In the genomic region with DNA sequence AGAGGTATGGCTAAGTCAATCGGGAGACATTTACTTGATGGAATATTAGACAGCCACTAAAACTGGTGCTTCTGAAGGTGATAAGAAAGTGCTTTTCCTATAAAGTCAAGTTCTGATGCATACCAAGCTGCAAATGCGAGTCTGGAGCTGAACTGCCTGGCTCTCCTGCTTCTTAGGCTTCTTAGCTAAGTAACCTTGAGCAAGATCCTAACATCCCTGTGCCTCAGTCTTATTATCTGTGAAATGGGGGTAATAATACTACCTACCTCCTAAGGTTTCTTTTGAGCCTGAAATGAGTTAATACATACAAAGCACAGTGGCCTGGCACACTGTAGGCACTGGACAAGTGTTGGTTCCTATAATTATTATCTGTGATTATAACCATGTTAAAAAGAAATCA, we compare ENCODE assay signal across 27 cellular contexts.
DNase-seq lines count a peak whose midpoint lies in the region; ATAC-seq, FAIRE-seq and TF ChIP-seq lines count a peak whose summit lies in the region.
"Had no signal": no experiment of that assay in that cellular context is flagged by ENCODE, and none has a peak within 500 bp of the region (broad histone marks: within the 10 kb centered on the region; RNA-seq: fewer than 3 reads in every experiment).

No MANE protein-coding gene starts in this region.

- H4K91ac ChIP-seq in H1 (replicated peaks; ENCODE audit: insufficient read length, low read length): no peak overlapping the region

- POLR2A ChIA-PET in HEK293 (lab: Yijun Ruan, JAX) (no interaction called here), Panc1 (lab: Charles Lee) (no interaction called here), H1 (lab: Charles Lee; ENCODE audit: partially characterized antibody) (interaction anchor here (1.6 kb wide), 1 partner anchor 9 kb away, joined by 3 read pairs; no protein-coding TSS in a partner anchor)

- in situ Hi-C loops in Panc1 (cut with HindIII; ENCODE audit: low pct_unique_long_range_greater_than_20kb, low sequenced_read_pairs): no loop called here

- H3K4ac ChIP-seq in H1 (replicated peaks; ENCODE audit: insufficient read length, low read depth, low read length): no peak overlapping the region

- BruUV-seq in Panc1 (replicated peaks; lab: Mats Ljungman, UMichigan): no TSS peak

- CTCF ChIA-PET in HEK293 (lab: Yijun Ruan, JAX): interaction anchor here (1.9 kb wide), 1 partner anchor 9 kb away, joined by 13 read pairs; no protein-coding TSS in a partner anchor
- CTCF ChIA-PET in Panc1 (lab: Charles Lee): interaction anchor here (0.7 kb wide), 1 partner anchor 107 kb away, joined by 3 read pairs; no protein-coding TSS in a partner anchor
- CTCF ChIA-PET in H1 (lab: Charles Lee; ENCODE audit: partially characterized antibody): interaction anchor here (1.2 to 5.7 kb wide), 6 partner anchors 7 to 76 kb away, joined by 3 to 45 read pairs (median 8); no protein-coding TSS in a partner anchor

- DNase-seq in H54 (ENCODE audit: insufficient read length, low spot score) (no peak), Panc1 (ENCODE audit: low read depth, low spot score) (no peak), H1 (ENCODE audit: low read depth in 1 of 2, low spot score in 2 of 2) (no peak), HuH-7 (ENCODE audit: low spot score) (no peak)
- DNase-seq in activated CD4-positive, alpha-beta T cell treated with anti-CD3 and anti-CD28 coated beads, Interleukin-2, amount 10 ng/mL, durations not matched to agents 24 days and 14 days: no peak
- DNase-seq: 8988T; ACHN; BE2C; CD4-positive, alpha-beta memory T cell; CD4-positive, CD25-positive, alpha-beta regulatory T cell; CD8-positive, alpha-beta memory T cell; COR-L47; DMS 273 treated with DMSO at 0.1 percent for 48 hours; DMS153; DMS53; DMS79; DND-41; EL; GDM1 had no signal

- WGBS in H1 (ENCODE audit: extremely low coverage in 1 of 2, insufficient coverage in 1 of 2, insufficient read length in 1 of 2, insufficient replicate concordance in 2 of 2, low coverage in 1 of 2, low lambda C conversion rate in 2 of 2, missing lambda C conversion rate in 1 of 2), 2 experiments: 77% methylated on average over 2 of the region's 2 CpGs; no CpG with 5 or more reads in 1 of the 2 experiments

- no peaks in the 10 kb centered on the region for H3K23me2 ChIP-seq in H1 (ENCODE audit: low read depth, low read length)

- peaks cover 5% of the 10 kb centered on the region; the same call in 1 of the 2 replicates for H3K4me1 ChIP-seq in HEK293 (ENCODE audit: control insufficient read depth, insufficient read depth, low read length)
- peaks cover 40% of the 10 kb centered on the region for H3K4me1 ChIP-seq in Panc1 (ENCODE audit: control insufficient read depth, insufficient read depth, low read length)
- peaks cover 0 to 5% (median 3%) of the 10 kb centered on the region in 4 experiments; a peak in 3 of 7 replicates for H3K4me1 ChIP-seq in H1 (replicated peaks in 1 of 4; ENCODE audit: control insufficient read depth in 3 of 4, insufficient read depth in 4 of 4, low read length in 3 of 4)
- H3K4me1 ChIP-seq: BLaER1 had no signal

- peaks cover 6% of the 10 kb centered on the region for H3K9me3 Mint-ChIP-seq in activated CD4-positive, alpha-beta T cell treated with anti-CD3 and anti-CD28 coated beads, Interleukin-2, amount 10 ng/mL, durations not matched to agents 24 days and 14 days
- H3K9me3 Mint-ChIP-seq: CD4-positive, CD25-positive, alpha-beta regulatory T cell; CD8-positive, alpha-beta memory T cell had no signal

- no peaks in the 10 kb centered on the region for H3K9me3 ChIP-seq in HEK293 (ENCODE audit: control insufficient read depth, insufficient read depth, low read depth, low read length)
- H3K9me3 ChIP-seq in Panc1 (ENCODE audit: control insufficient read depth, insufficient read depth, low read depth, low read length): no peaks in the 10 kb centered on the region
- H3K9me3 ChIP-seq in H1 (ENCODE audit: insufficient read depth in 2 of 2, low read depth in 1 of 2, low read length in 1 of 2): no peaks in the 10 kb centered on the region
- H3K9me3 ChIP-seq: BE2C, BLaER1 had no signal

- no peak overlapping the region for H2AFZ ChIP-seq in H1 (ENCODE audit: low read length)

- no peak overlapping the region for H2BK20ac ChIP-seq in H1 (ENCODE audit: low read length)

- no peak overlapping the region for H2AK5ac ChIP-seq in H1 (ENCODE audit: low read depth, low read length)

- H2BK120ac ChIP-seq in H1 (replicated peaks; ENCODE audit: low read depth, low read length): no peak overlapping the region

- no peak overlapping the region for H3K4me2 ChIP-seq in H1 (ENCODE audit: insufficient read depth in 1 of 2, low read depth in 2 of 2, low read length in 2 of 2)
- H3K4me2 ChIP-seq: BLaER1 had no signal

- no peak overlapping the region for H3K23ac ChIP-seq in H1 (ENCODE audit: insufficient read length)

- no peak for TF ChIP-seq CTCF in HEK293 (tag by site-specific recombination; IDR thresholded peaks at IDR 0.05)
- no peak for TF ChIP-seq CTCF in Panc1 (IDR thresholded peaks at IDR 0.05)
- no peak for TF ChIP-seq CTCF in H1 (IDR thresholded peaks at IDR 0.05; ENCODE audit: control extremely low read depth in 1 of 3, insufficient read depth in 1 of 3, low read depth in 1 of 3, low read length in 3 of 3)

- H3K18ac ChIP-seq in H1 (ENCODE audit: extremely low read depth, low read length): no peak overlapping the region

- no peak for TF ChIP-seq EP300 in H1 (IDR thresholded peaks at IDR 0.05; ENCODE audit: borderline replicate concordance in 1 of 2, low read depth in 2 of 2, low read length in 2 of 2)

- no peak overlapping the region for H3K9ac ChIP-seq in H1 (replicated peaks in 1 of 4; ENCODE audit: extremely low read depth in 1 of 4, low read depth in 3 of 4, low read length in 3 of 4)
- H3K9ac ChIP-seq: BLaER1 had no signal

- no peak overlapping the region for H4K8ac ChIP-seq in H1 (ENCODE audit: extremely low read depth, insufficient read depth, low read length)

- H2BK5ac ChIP-seq in H1 (ENCODE audit: low read depth, low read length): no peak overlapping the region

- H3K27ac ChIP-seq in HEK293 (ENCODE audit: extremely low read depth, low read depth, low read length) (no peak overlapping the region), Panc1 (ENCODE audit: low read length) (peak overlapping the region; percentile 0; the same call in 1 of the 2 replicates), H1 (ENCODE audit: low read depth, low read length) (no peak overlapping the region)
- H3K27ac ChIP-seq: BLaER1 had no signal

- no peaks in the 10 kb centered on the region for H3K79me1 ChIP-seq in H1 (ENCODE audit: low read depth, low read length)

- H2BK15ac ChIP-seq in H1 (ENCODE audit: low read length): no peak overlapping the region

- ATAC-seq in Panc1 (no peak), SK-N-SH treated with all-trans-retinoic acid at 6 μM for 48 hours (no peak)
- ATAC-seq: GM12878 had no signal

- H3K36me3 Mint-ChIP-seq in activated CD4-positive, alpha-beta T cell treated with anti-CD3 and anti-CD28 coated beads, Interleukin-2, amount 10 ng/mL, durations not matched to agents 24 days and 14 days (ENCODE audit: low read depth): no peaks in the 10 kb centered on the region
- H3K36me3 Mint-ChIP-seq: CD14-positive monocyte; CD4-positive, alpha-beta memory T cell had no signal

- TF ChIP-seq RAD21 in H1 (IDR thresholded peaks at IDR 0.05 in 1 of 2, conservative IDR thresholded peaks at IDR 0.05 in 1 of 2; ENCODE audit: low read depth in 2 of 2, low read length in 2 of 2): no peak

- H2BK12ac ChIP-seq in H1 (ENCODE audit: low read depth, low read length): no peak overlapping the region

- no peak overlapping the region for H3K56ac ChIP-seq in H1 (replicated peaks; ENCODE audit: insufficient read length, low read depth, low read length)

- H3K36me3 ChIP-seq in HEK293 (ENCODE audit: control insufficient read depth in 2 of 2, insufficient read depth in 1 of 2, low read length in 2 of 2) (no peaks in the 10 kb centered on the region), Panc1 (ENCODE audit: control insufficient read depth, insufficient read depth, low read length) (no peaks in the 10 kb centered on the region), H1 (ENCODE audit: control insufficient read depth in 2 of 4, insufficient read depth in 4 of 4, low read length in 3 of 4) (no peaks in the 10 kb centered on the region)
- H3K36me3 ChIP-seq: BE2C, BLaER1 had no signal

- H4K5ac ChIP-seq in H1 (ENCODE audit: insufficient read length, low read depth, low read length): no peak overlapping the region

- TF ChIP-seq POLR2A in H54 (IDR thresholded peaks at IDR 0.05; ENCODE audit: low read depth, low read length) (no peak), H1 (IDR thresholded peaks at IDR 0.05; ENCODE audit: control extremely low read depth in 1 of 2, low read depth in 2 of 2, low read length in 2 of 2) (no peak)

- H3K27me3 Mint-ChIP-seq in activated CD4-positive, alpha-beta T cell treated with anti-CD3 and anti-CD28 coated beads, Interleukin-2, amount 10 ng/mL, durations not matched to agents 24 days and 14 days: peaks cover 25% of the 10 kb centered on the region

- FAIRE-seq in H54 (lab: Jason Lieb, UNC) (peak; percentile 43), H1 (lab: Jason Lieb, UNC) (no peak)
- FAIRE-seq: A204.1, GM12878, GM12892, GM18507 had no signal

- no peak overlapping the region for H3K27ac Mint-ChIP-seq in activated CD4-positive, alpha-beta T cell treated with anti-CD3 and anti-CD28 coated beads, Interleukin-2, amount 10 ng/mL, durations not matched to agents 24 days and 14 days
- H3K27ac Mint-ChIP-seq: CD14-positive monocyte; CD4-positive, alpha-beta memory T cell; CD8-positive, alpha-beta memory T cell had no signal

- intact Hi-C loops in Panc1 (cut with micrococcal nuclease; ENCODE audit: unreplicated experiment): loop anchor here (10.0 kb wide), 1 partner anchor 252 kb away; no protein-coding TSS in a partner anchor
- intact Hi-C loops in activated CD4-positive, alpha-beta T cell treated with anti-CD3 and anti-CD28 coated beads, Interleukin-2, amount 10 ng/mL, durations not matched to agents 24 days and 14 days (cut with micrococcal nuclease): no loop called here

- H3K4me1 Mint-ChIP-seq in activated CD4-positive, alpha-beta T cell treated with anti-CD3 and anti-CD28 coated beads, Interleukin-2, amount 10 ng/mL, durations not matched to agents 24 days and 14 days: peaks cover 14% of the 10 kb centered on the region
- H3K4me1 Mint-ChIP-seq: CD14-positive monocyte had no signal

- H3K79me2 ChIP-seq in H1 (ENCODE audit: control insufficient read depth in 1 of 2, insufficient read depth in 2 of 2, low read length in 2 of 2): no peaks in the 10 kb centered on the region

- H3K14ac ChIP-seq in H1 (ENCODE audit: insufficient read length): no peak overlapping the region

- no peak overlapping the region for H3K4me3 ChIP-seq in HEK293 (ENCODE audit: low read depth, low read length)
- no peak overlapping the region for H3K4me3 ChIP-seq in Panc1 (ENCODE audit: low read depth in 2 of 2, low read length in 2 of 2)
- no peak overlapping the region for H3K4me3 ChIP-seq in H1 (ENCODE audit: extremely low read depth in 1 of 4, insufficient read depth in 2 of 4, low read depth in 3 of 4, low read length in 4 of 4)
- H3K4me3 ChIP-seq: BLaER1, GM12878 had no signal

- H3K4me3 Mint-ChIP-seq in activated CD4-positive, alpha-beta T cell treated with anti-CD3 and anti-CD28 coated beads, Interleukin-2, amount 10 ng/mL, durations not matched to agents 24 days and 14 days: no peak overlapping the region
- H3K4me3 Mint-ChIP-seq: CD14-positive monocyte; CD4-positive, alpha-beta memory T cell; CD4-positive, CD25-positive, alpha-beta regulatory T cell; CD8-positive, alpha-beta memory T cell had no signal

- no peaks in the 10 kb centered on the region for H3K27me3 ChIP-seq in Panc1 (ENCODE audit: control insufficient read depth, insufficient read depth, low read length)
- H3K27me3 ChIP-seq in H1 (replicated peaks in 1 of 4; ENCODE audit: control insufficient read depth in 3 of 4, extremely low read depth in 1 of 4, insufficient read depth in 3 of 4, low read length in 3 of 4): no peaks in the 10 kb centered on the region; a peak in 1 of 7 replicates
- H3K27me3 ChIP-seq: BE2C, BLaER1 had no signal

- no peaks in the 10 kb centered on the region for H4K20me1 ChIP-seq in H1 (replicated peaks in 1 of 2; ENCODE audit: control insufficient read depth in 1 of 2, insufficient read depth in 2 of 2, low read length in 2 of 2)
- H4K20me1 ChIP-seq: BLaER1 had no signal
